In genomic region chr3:130746296-130747039, GRCh38 we compare ENCODE assay signal across 8 cellular contexts.
DNase-seq lines count a peak whose midpoint lies in the region; ATAC-seq, FAIRE-seq and TF ChIP-seq lines count a peak whose summit lies in the region.

Gene PIK3R4 (minus strand): TSS chr3:130746829. CDS start chr3:130745218, 1,611 bp downstream.

- FAIRE-seq in islet of Langerhans (lab: Jason Lieb, UNC): peak; percentile 100

- TF ChIP-seq CTCF in AG09319 (IDR thresholded peaks at IDR 0.05; ENCODE audit: low read depth, low read length): no peak

- ATAC-seq in GM19035 (IDR thresholded peaks at IDR 0.05; ENCODE audit: unreplicated experiment) (peak; percentile 94), HG03354 (IDR thresholded peaks at IDR 0.05; ENCODE audit: poor library complexity, severe bottlenecking, unreplicated experiment) (peak; percentile 88)
- peak; percentile 89 to 91 for ATAC-seq in activated CD4-positive, CD25-positive, alpha-beta regulatory T cell treated with anti-CD3 and anti-CD28 coated beads, Interleukin-2, amount 50 U/mL, for 24 hours

- DNase-seq in AG09319 (ENCODE audit: extremely low read depth, low read depth): peak; percentile 91
- peak; percentile 96 for DNase-seq in NCI-H446 treated with DMSO at 0.1 percent for 48 hours (lab: John Stamatoyannopoulos, UW)
- peak; percentile 99 for DNase-seq in cerebellar cortex (ENCODE audit: low spot score)
- DNase-seq in stimulated activated CD4-positive, alpha-beta T cell treated with anti-CD3 and anti-CD28 coated beads, Interleukin-12 subunit alpha, Interleukin-12 subunit beta, amount 100 ng/mL, for 4 hours: peak; percentile 88

Comparison
In these comparisons a context has a peak if more than half of its experiments do, and no peak if none do; other contexts are left out.
1. Peak in every context shown above with its lines: DNase-seq and ATAC-seq.